In genomic region chr2:54267577-54267976, GRCh38 we compare ENCODE assay signal across 29 cellular contexts. TPM values are rescaled to one million over a fixed set of nuclear protein-coding genes. Genes with fewer than 3 reads are reported as not detected.
"Had no signal": no experiment of that assay in that cellular context is flagged by ENCODE, and none has a peak within 500 bp of the region (broad histone marks: within the 10 kb centered on the region; RNA-seq: fewer than 3 reads in every experiment).

No MANE protein-coding gene starts in this region.

- H3K36me3 ChIP-seq: adrenal gland, Peyer's patch, SJCRH30 had no signal

- H3K4me3 ChIP-seq: adrenal gland, K562, Peyer's patch, SJCRH30 had no signal

- H3K9ac ChIP-seq: SK-N-SH had no signal

- H3K27ac Mint-ChIP-seq: activated CD8-positive, alpha-beta T cell treated with anti-CD3 and anti-CD28 coated beads, Interleukin-2, amount 10 ng/mL, durations not matched to agents 7 days and 5 days; activated naive CD8-positive, alpha-beta T cell treated with anti-CD3 and anti-CD28 coated beads, Interleukin-2, amount 10 ng/mL, durations not matched to agents 7 days and 5 days had no signal

- H3K4me1 ChIP-seq: adrenal gland, Peyer's patch, SJCRH30 had no signal

- H3K4me3 Mint-ChIP-seq: activated CD8-positive, alpha-beta T cell treated with anti-CD3 and anti-CD28 coated beads, Interleukin-2, amount 10 ng/mL, durations not matched to agents 7 days and 5 days; activated naive CD8-positive, alpha-beta T cell treated with anti-CD3 and anti-CD28 coated beads, Interleukin-2, amount 10 ng/mL, durations not matched to agents 7 days and 5 days; central memory CD8-positive, alpha-beta T cell had no signal

- H3K27me3 Mint-ChIP-seq: activated naive CD8-positive, alpha-beta T cell treated with anti-CD3 and anti-CD28 coated beads, Interleukin-2, amount 10 ng/mL, durations not matched to agents 7 days and 5 days; central memory CD8-positive, alpha-beta T cell had no signal

- H3K27me3 ChIP-seq: adrenal gland, Peyer's patch, SJCRH30 had no signal

- DNase-seq: activated CD4-positive, alpha-beta T cell treated with anti-CD3 and anti-CD28 coated beads for 4 hours; activated CD4-positive, alpha-beta T cell treated with anti-CD3 and anti-CD28 coated beads, Interleukin-2, amount 50 U/mL, for 4 hours; activated CD8-positive, alpha-beta memory T cell treated with anti-CD3 and anti-CD28 coated beads, Interleukin-2, amount 50 U/mL, for 48 hours; activated CD8-positive, alpha-beta T cell treated with anti-CD3 and anti-CD28 coated beads, Interleukin-2, amount 10 ng/mL, durations not matched to agents 7 days and 5 days; activated naive CD4-positive, alpha-beta T cell treated with anti-CD3 and anti-CD28 coated beads, Interleukin-2, amount 50 U/mL, for 16 hours; activated naive CD8-positive, alpha-beta T cell treated with anti-CD3 and anti-CD28 coated beads, Interleukin-2, amount 10 ng/mL, durations not matched to agents 7 days and 5 days; activated T-cell treated with anti-CD3 and anti-CD28 coated beads, Interleukin-2, amount 50 U/mL, for 1 hour; adrenal gland; anterior cingulate cortex; Kasumi-1; NCI-H1048; NCI-H1436; NCI-H1694 treated with DMSO at 0.1 percent for 48 hours; NCI-H2081 treated with DMSO at 0.1 percent for 48 hours; NCI-H226; NCI-H526; NCI-H774; Peyer's patch; Right ventricle myocardium superior; SJCRH30; SK-N-SH; T-helper 1 cell had no signal

- H3K27ac ChIP-seq: adrenal gland, Peyer's patch, RWPE1, SJCRH30 had no signal

- H3K9me3 ChIP-seq: adrenal gland, Peyer's patch, SJCRH30, SK-N-SH had no signal

- ATAC-seq: activated CD4-positive, CD25-positive, alpha-beta regulatory T cell treated with anti-CD3 and anti-CD28 coated beads, Interleukin-2, amount 50 U/mL, for 24 hours; activated CD8-positive, alpha-beta T cell treated with anti-CD3 and anti-CD28 coated beads, Interleukin-2, amount 10 ng/mL, durations not matched to agents 7 days and 5 days; K562 had no signal

RNA-seq across cellular contexts. Expression of gene TSPYL6, which starts 11.5 kb away (rescaled TPM):
- total RNA-seq: activated CD8-positive, alpha-beta T cell treated with anti-CD3 and anti-CD28 coated beads, Interleukin-2, amount 10 ng/mL, durations not matched to agents 7 days and 5 days; activated naive CD8-positive, alpha-beta T cell treated with anti-CD3 and anti-CD28 coated beads, Interleukin-2, amount 10 ng/mL, durations not matched to agents 7 days and 5 days; adrenal gland; bronchial epithelial cell; NCI-H460; Peyer's patch; Right ventricle myocardium superior; T-helper 2 cell treated with Interferon-gamma antibody and Interleukin-4, amounts not matched to agents 100 ng/mL and 5 ng/mL, for 36 hours had no signal
- polyA plus RNA-seq: adrenal gland, SK-N-SH had no signal
